ENCODE assay signal across 9 cellular contexts in the genomic region with DNA sequence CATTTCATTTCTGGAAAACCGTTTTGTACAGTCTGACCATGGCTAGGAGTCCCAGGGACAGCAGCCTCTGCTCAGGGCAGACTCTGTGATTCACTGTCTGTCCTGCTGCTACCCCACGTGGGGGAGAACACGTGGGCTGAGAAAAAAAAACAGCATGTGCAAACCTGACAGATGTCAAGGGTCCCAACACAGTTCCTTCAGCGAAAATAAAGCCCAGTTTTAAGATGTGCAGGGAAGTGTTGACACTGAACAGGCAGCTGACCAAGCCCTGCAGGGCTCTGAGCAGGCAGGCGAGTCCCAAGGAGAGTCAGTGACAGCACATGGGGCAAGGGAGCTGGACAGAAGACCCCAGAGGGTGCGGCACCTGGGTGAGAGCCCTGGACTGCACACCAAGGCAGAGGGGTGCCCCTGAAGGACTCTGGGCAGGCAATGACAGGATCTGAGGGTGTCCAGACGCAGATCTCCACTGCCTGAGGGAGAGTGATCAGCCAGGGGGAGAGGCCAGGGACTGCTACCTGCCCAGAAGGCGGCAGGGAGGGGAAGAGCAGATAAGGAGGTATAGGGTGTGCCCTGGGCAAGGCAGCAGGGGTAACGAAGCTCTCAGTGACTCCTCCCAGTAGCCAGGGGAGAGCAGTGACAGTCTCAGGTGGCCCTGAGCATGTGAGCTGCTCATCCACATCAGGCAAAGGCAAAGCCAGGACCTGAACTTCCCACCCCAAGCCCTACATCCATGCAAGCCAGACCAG. TPM values are rescaled to one million over a fixed set of nuclear protein-coding genes. Genes with fewer than 3 reads are reported as not detected.
A peak's percentile ranks its signal among the peaks of the same experiment; 100 is the strongest.
DNase-seq lines count a peak whose midpoint lies in the region; ATAC-seq and TF ChIP-seq lines count a peak whose summit lies in the region.
"Had no signal": no experiment of that assay in that cellular context is flagged by ENCODE, and none has a peak within 500 bp of the region (broad histone marks: within the 10 kb centered on the region; RNA-seq: fewer than 3 reads in every experiment).

No MANE protein-coding gene starts in this region.

- H3K27me3 ChIP-seq in HUES64 (ENCODE audit: insufficient read depth, low read length): no peaks in the 10 kb centered on the region
- no peaks in the 10 kb centered on the region for H3K27me3 ChIP-seq in iPS-20b (ENCODE audit: insufficient read depth, low read length)
- H3K27me3 ChIP-seq in effector memory CD4-positive, alpha-beta T cell (replicated peaks; ENCODE audit: control insufficient read depth, insufficient read depth, low read length, poor library complexity, severe bottlenecking): no peaks in the 10 kb centered on the region

- H3K36me3 Mint-ChIP-seq in brain: peaks cover 25% of the 10 kb centered on the region
- H3K36me3 Mint-ChIP-seq in stimulated activated effector memory CD8-positive, alpha-beta T cell treated with anti-CD3 and anti-CD28 coated beads, Interleukin-12 subunit alpha, Interleukin-12 subunit beta, amount 100 ng/mL, for 72 hours: peaks cover 6% of the 10 kb centered on the region

- H3K36me3 ChIP-seq in HUES64 (ENCODE audit: insufficient read depth, low read length) (peaks cover 51% of the 10 kb centered on the region), iPS-20b (ENCODE audit: insufficient read depth, low read depth, low read length) (peaks cover 51% of the 10 kb centered on the region)
- H3K36me3 ChIP-seq in effector memory CD4-positive, alpha-beta T cell (ENCODE audit: control insufficient read depth, insufficient read depth, low read length): peaks cover 11% of the 10 kb centered on the region

- H3K4me1 ChIP-seq in HUES64 (ENCODE audit: insufficient read depth, low read length): peaks cover 25% of the 10 kb centered on the region; the same call in 1 of the 2 replicates
- peaks cover 18% of the 10 kb centered on the region for H3K4me1 ChIP-seq in iPS-20b (ENCODE audit: insufficient read depth, low read length)
- H3K4me1 ChIP-seq in effector memory CD4-positive, alpha-beta T cell (ENCODE audit: control insufficient read depth, insufficient read depth, low read length, poor library complexity, severe bottlenecking): no peaks in the 10 kb centered on the region

- 83% methylated on average over 9 of the region's 9 CpGs for WGBS in HUES64

- H3K9me3 Mint-ChIP-seq in brain: no peaks in the 10 kb centered on the region
- H3K9me3 Mint-ChIP-seq in stimulated activated effector memory CD8-positive, alpha-beta T cell treated with anti-CD3 and anti-CD28 coated beads, Interleukin-12 subunit alpha, Interleukin-12 subunit beta, amount 100 ng/mL, for 72 hours: no peaks in the 10 kb centered on the region

- H3K27ac ChIP-seq in HUES64 (ENCODE audit: low read depth, low read length) (0 out of 2 replicates have a peak overlapping the region, but pooled peaks have one; percentile 8), iPS-20b (ENCODE audit: low read length) (no peak overlapping the region)
- no peak overlapping the region for H3K27ac ChIP-seq in effector memory CD4-positive, alpha-beta T cell (ENCODE audit: insufficient read depth, low read length, poor library complexity, severe bottlenecking)

- no peaks in the 10 kb centered on the region for H3K27me3 Mint-ChIP-seq in brain

- TF ChIP-seq CTCF in brain (conservative IDR thresholded peaks at IDR 0.05): no peak

- H3K9me3 ChIP-seq in HUES64 (ENCODE audit: insufficient read depth, low read depth, low read length): no peaks in the 10 kb centered on the region
- H3K9me3 ChIP-seq in iPS-20b (ENCODE audit: insufficient read depth, low read depth, low read length): no peaks in the 10 kb centered on the region
- no peaks in the 10 kb centered on the region for H3K9me3 ChIP-seq in effector memory CD4-positive, alpha-beta T cell (ENCODE audit: control insufficient read depth, low read length)

- H3K4me1 Mint-ChIP-seq in brain: peaks cover 44% of the 10 kb centered on the region
- no peaks in the 10 kb centered on the region for H3K4me1 Mint-ChIP-seq in stimulated activated effector memory CD8-positive, alpha-beta T cell treated with anti-CD3 and anti-CD28 coated beads, Interleukin-12 subunit alpha, Interleukin-12 subunit beta, amount 100 ng/mL, for 72 hours

- H3K4me3 Mint-ChIP-seq in brain: no peak overlapping the region
- H3K4me3 Mint-ChIP-seq in stimulated activated effector memory CD8-positive, alpha-beta T cell treated with anti-CD3 and anti-CD28 coated beads, Interleukin-12 subunit alpha, Interleukin-12 subunit beta, amount 100 ng/mL, for 72 hours: no peak overlapping the region

- H3K4me3 ChIP-seq in HUES64 (ENCODE audit: low read length) (no peak overlapping the region), iPS-20b (ENCODE audit: low read length) (no peak overlapping the region)
- H3K4me3 ChIP-seq in effector memory CD4-positive, alpha-beta T cell (ENCODE audit: insufficient read depth, low read depth, low read length, poor library complexity, severe bottlenecking): no peak overlapping the region

- H3K9ac ChIP-seq in HUES64 (ENCODE audit: low read depth, low read length): no peak overlapping the region
- H3K9ac ChIP-seq in iPS-20b (ENCODE audit: low read depth, low read length): peak overlapping the region; percentile 14; the same call in 1 of the 2 replicates

- ATAC-seq in stimulated activated effector memory CD8-positive, alpha-beta T cell treated with anti-CD3 and anti-CD28 coated beads, Interleukin-12 subunit alpha, Interleukin-12 subunit beta, amount 100 ng/mL, for 72 hours: no peak
- ATAC-seq in HG03108 (IDR thresholded peaks at IDR 0.05; ENCODE audit: unreplicated experiment) (no peak), GM19463 (IDR thresholded peaks at IDR 0.05; ENCODE audit: unreplicated experiment) (no peak)

- DNase-seq in stimulated activated effector memory CD8-positive, alpha-beta T cell treated with anti-CD3 and anti-CD28 coated beads, Interleukin-12 subunit alpha, Interleukin-12 subunit beta, amount 100 ng/mL, for 72 hours (ENCODE audit: low spot score in 2 of 2): peak in 1 of 2 donors; percentile 46
- no peak for DNase-seq in NCI-H1417 (lab: John Stamatoyannopoulos, UW)
- no peak for DNase-seq in effector memory CD4-positive, alpha-beta T cell
- DNase-seq: mesendoderm had no signal

- peak overlapping the region; percentile 41 to 88 (median 81) for H3K27ac Mint-ChIP-seq in brain
- peak overlapping the region; percentile 48 for H3K27ac Mint-ChIP-seq in stimulated activated effector memory CD8-positive, alpha-beta T cell treated with anti-CD3 and anti-CD28 coated beads, Interleukin-12 subunit alpha, Interleukin-12 subunit beta, amount 100 ng/mL, for 72 hours

RNA-seq across cellular contexts. Expression of a gene that starts 5.1 kb away (rescaled TPM):
- 37.0 TPM for polyA plus RNA-seq in HUES64 (2013, experiment 1 of 2)
- 48.2 TPM for polyA plus RNA-seq in HUES64 (2013, experiment 2 of 2)
- polyA plus RNA-seq in brain (ENCODE audit: insufficient read depth, low read depth, low replicate concordance): 44.7 TPM

RNA-seq across cellular contexts. Expression of a gene that starts 34.0 kb away (rescaled TPM):
- 0.70 TPM for polyA plus RNA-seq in HUES64 (2013, experiment 1 of 2)
- 1.3 TPM for polyA plus RNA-seq in HUES64 (2013, experiment 2 of 2)
- polyA plus RNA-seq in brain (ENCODE audit: insufficient read depth, low read depth, low replicate concordance): 4.5 TPM

RNA-seq across cellular contexts. Expression of a gene that starts 39.2 kb away (rescaled TPM):
- 76.3 TPM for polyA plus RNA-seq in HUES64 (2013, experiment 1 of 2)
- 76.4 TPM for polyA plus RNA-seq in HUES64 (2013, experiment 2 of 2)
- polyA plus RNA-seq in brain (ENCODE audit: insufficient read depth, low read depth, low replicate concordance): 47.6 TPM
